Comparison of ENCODE assay signal across 25 cellular contexts in genomic region chr4:141962486-141962885, GRCh38.
"Had no signal": no experiment of that assay in that cellular context is flagged by ENCODE, and none has a peak within 500 bp of the region (broad histone marks: within the 10 kb centered on the region; RNA-seq: fewer than 3 reads in every experiment).

No MANE protein-coding gene starts in this region.

- H3K9me3 ChIP-seq: colonic mucosa, esophagus muscularis mucosa, esophagus squamous epithelium, gastrocnemius medialis, gastroesophageal sphincter had no signal

- H3K4me1 ChIP-seq: colonic mucosa, esophagus muscularis mucosa, esophagus squamous epithelium, foreskin keratinocyte, gastrocnemius medialis, gastroesophageal sphincter, heart left ventricle, heart right ventricle had no signal

- H3K4me3 ChIP-seq: colonic mucosa, coronary artery, dorsolateral prefrontal cortex, esophagus muscularis mucosa, esophagus squamous epithelium, gastrocnemius medialis, gastroesophageal sphincter, heart left ventricle, heart right ventricle had no signal

- H3K27ac Mint-ChIP-seq: dendritic cell treated with granulocyte-macrophage colony-stimulating factor and Interleukin-4, amounts not matched to agents 40 ng/mL and 50 ng/mL, for 4 days; effector memory CD8-positive, alpha-beta T cell; endodermal cell had no signal

- H3K27ac ChIP-seq: colonic mucosa, coronary artery, dorsolateral prefrontal cortex, epithelial cell of prostate, esophagus muscularis mucosa, esophagus squamous epithelium, foreskin keratinocyte, gastrocnemius medialis, gastroesophageal sphincter, heart left ventricle, heart right ventricle had no signal

- DNase-seq: colonic mucosa; cortex of kidney; dermis blood vessel endothelial cell; dorsolateral prefrontal cortex; effector CD4-positive, alpha-beta T cell; effector CD8-positive, alpha-beta T cell; effector memory CD4-positive, alpha-beta T cell; effector memory CD8-positive, alpha-beta T cell; endodermal cell; erythroblast; esophagus squamous epithelium; foreskin fibroblast; foreskin keratinocyte; foreskin melanocyte; gastrocnemius medialis; glutamatergic neuron; head of caudate nucleus; heart left ventricle; heart right ventricle had no signal

- H3K4me3 Mint-ChIP-seq: dendritic cell treated with granulocyte-macrophage colony-stimulating factor and Interleukin-4, amounts not matched to agents 40 ng/mL and 50 ng/mL, for 4 days; effector memory CD8-positive, alpha-beta T cell; endodermal cell had no signal

- H3K27me3 ChIP-seq: colonic mucosa, esophagus muscularis mucosa, esophagus squamous epithelium, foreskin keratinocyte, gastrocnemius medialis, gastroesophageal sphincter, heart left ventricle, heart right ventricle had no signal

- H3K27me3 Mint-ChIP-seq: dendritic cell treated with granulocyte-macrophage colony-stimulating factor and Interleukin-4, amounts not matched to agents 40 ng/mL and 50 ng/mL, for 4 days had no signal

- H3K36me3 ChIP-seq: colonic mucosa, esophagus muscularis mucosa, esophagus squamous epithelium, gastrocnemius medialis, gastroesophageal sphincter, heart left ventricle, heart right ventricle had no signal

- H3K4me1 Mint-ChIP-seq: endodermal cell had no signal

- ATAC-seq: effector memory CD8-positive, alpha-beta T cell; esophagus mucosa; foreskin keratinocyte; gastrocnemius medialis; gastroesophageal sphincter; heart left ventricle; heart right ventricle had no signal
